ENCODE assay signal across 8 cellular contexts in genomic region chr19:52397310-52398090, GRCh38. TPM values are rescaled to one million over a fixed set of nuclear protein-coding genes. Genes with fewer than 3 reads are reported as not detected.
A peak's percentile ranks its signal among the peaks of the same experiment; 100 is the strongest.
DNase-seq lines count a peak whose midpoint lies in the region; ATAC-seq and TF ChIP-seq lines count a peak whose summit lies in the region.

TSS of gene ZNF528 (plus strand) at chr19:52397849. CDS start at chr19:52402014, 4,165 bp downstream.

- intact Hi-C loops in left ventricle myocardium superior (cut with micrococcal nuclease), result no loop called here

- in situ Hi-C loops in astrocyte of the cerebellum (cut with HindIII; ENCODE audit: low sequenced_read_pairs), result no loop called here

- ATAC-seq in GM19452 (IDR thresholded peaks at IDR 0.05; ENCODE audit: unreplicated experiment) (peak; percentile 77), left ventricle myocardium superior (peak; percentile 100)

- H3K36me3 ChIP-seq in BE2C (no peaks in the 10 kb centered on the region; the same call in 1 of the 2 replicates), rectal smooth muscle tissue (ENCODE audit: control insufficient read depth, insufficient read depth, low read length) (peaks cover 18% of the 10 kb centered on the region), urinary bladder (ENCODE audit: insufficient read depth) (peaks cover 12% of the 10 kb centered on the region)

- H3K27me3 ChIP-seq in BE2C, result no peaks in the 10 kb centered on the region
- H3K27me3 ChIP-seq in rectal smooth muscle tissue (ENCODE audit: control insufficient read depth, insufficient read depth, low read length), result no peaks in the 10 kb centered on the region

- H3K27ac ChIP-seq in rectal smooth muscle tissue (ENCODE audit: low read depth, low read length), result peak within 1 kb of the TSS; percentile 71
- peak within 1 kb of the TSS; percentile 39 for H3K27ac ChIP-seq in urinary bladder (ENCODE audit: low read depth)

- under 1% methylated on average over 37 of the region's 37 CpGs for WGBS in urinary bladder

- DNase-seq in BE2C (peak; percentile 97), MV-4-11 (lab: John Stamatoyannopoulos, UW) (peak; percentile 96), T-helper 9 cell (peak; percentile 87), astrocyte of the cerebellum (ENCODE audit: low read depth) (peak; percentile 77), left ventricle myocardium superior (peak; percentile 99)

- no peaks in the 10 kb centered on the region for H3K4me1 ChIP-seq in BE2C
- H3K4me1 ChIP-seq in rectal smooth muscle tissue (ENCODE audit: control insufficient read depth, insufficient read depth, low read length), result no peaks in the 10 kb centered on the region
- H3K4me1 ChIP-seq in urinary bladder (ENCODE audit: insufficient read depth), result no peaks in the 10 kb centered on the region

- no peaks in the 10 kb centered on the region for H3K9me3 ChIP-seq in BE2C

- TF ChIP-seq CTCF in BE2C (IDR thresholded peaks at IDR 0.05; ENCODE audit: low read depth, low read length), result no peak
- no peak for TF ChIP-seq CTCF in astrocyte of the cerebellum (IDR thresholded peaks at IDR 0.05; ENCODE audit: low read depth, low read length, missing control alignments)

- peak within 1 kb of the TSS; percentile 79 for H3K4me3 ChIP-seq in BE2C (ENCODE audit: low read depth, low read length)
- H3K4me3 ChIP-seq in astrocyte of the cerebellum (ENCODE audit: low read depth, low read length), result peak within 1 kb of the TSS; percentile 84
- H3K4me3 ChIP-seq in rectal smooth muscle tissue (ENCODE audit: low read length), result peak within 1 kb of the TSS; percentile 77
- peak within 1 kb of the TSS; percentile 78 for H3K4me3 ChIP-seq in urinary bladder (ENCODE audit: low read depth, low read length)

- peak within 1 kb of the TSS; percentile 72 for H3K9ac ChIP-seq in rectal smooth muscle tissue (ENCODE audit: low read length)

RNA-seq across cellular contexts. Expression of gene ZNF528, which starts in this region (rescaled TPM):
- 7.5 TPM for polyA plus RNA-seq in BE2C (2012; ENCODE audit: insufficient read depth, insufficient read length, low read depth)
- total RNA-seq in left ventricle myocardium superior (12.5 TPM), urinary bladder (46.7 TPM)
- polyA plus RNA-seq in urinary bladder, result 12.1 TPM

Comparison
In these comparisons a context has a peak if more than half of its experiments do, and no peak if none do; other contexts are left out.
1. Peak in every context shown above with its lines: DNase-seq, ATAC-seq, H3K4me3 ChIP-seq and H3K27ac ChIP-seq.